In genomic region chr4:86421461-86421860, GRCh38 we compare ENCODE assay signal across 22 cellular contexts.
"Had no signal": no experiment of that assay in that cellular context is flagged by ENCODE, and none has a peak within 500 bp of the region (broad histone marks: within the 10 kb centered on the region; RNA-seq: fewer than 3 reads in every experiment).

No MANE protein-coding gene starts in this region.

- H2AFZ ChIP-seq: hepatocyte had no signal

- H3K4me3 Mint-ChIP-seq: central memory CD8-positive, alpha-beta T cell; effector memory CD8-positive, alpha-beta T cell; naive thymus-derived CD4-positive, alpha-beta T cell; nephron progenitor cell had no signal

- H3K4me1 ChIP-seq: foreskin keratinocyte, pancreas, prostate gland, spleen, suprapubic skin, tibial artery, upper lobe of right lung had no signal

- H3K4me3 ChIP-seq: hepatocyte, lung, pancreas, prostate gland, spleen, suprapubic skin, tibial artery, upper lobe of right lung, vagina had no signal

- H3K79me2 ChIP-seq: hepatocyte had no signal

- H3K27me3 ChIP-seq: foreskin keratinocyte, hepatocyte, pancreas, spleen, suprapubic skin, tibial artery, upper lobe of right lung, vagina had no signal

- H3K27ac ChIP-seq: foreskin keratinocyte, hepatocyte, pancreas, prostate gland, spleen, suprapubic skin, tibial artery, upper lobe of right lung, vagina had no signal

- ATAC-seq: effector memory CD8-positive, alpha-beta T cell; foreskin keratinocyte; left colon; left ventricle myocardium superior; naive thymus-derived CD4-positive, alpha-beta T cell; pancreas; sciatic nerve; upper lobe of right lung had no signal

- H3K36me3 Mint-ChIP-seq: naive thymus-derived CD4-positive, alpha-beta T cell had no signal

- H3K27me3 Mint-ChIP-seq: central memory CD8-positive, alpha-beta T cell; effector memory CD8-positive, alpha-beta T cell; naive thymus-derived CD4-positive, alpha-beta T cell had no signal

- H3K9me3 Mint-ChIP-seq: central memory CD8-positive, alpha-beta T cell; naive thymus-derived CD4-positive, alpha-beta T cell; nephron progenitor cell had no signal

- H3K9me3 ChIP-seq: pancreas, prostate gland, spleen, suprapubic skin, tibial artery, upper lobe of right lung, vagina had no signal

- H3K36me3 ChIP-seq: pancreas, prostate gland, spleen, suprapubic skin, tibial artery, upper lobe of right lung, vagina had no signal

- DNase-seq: effector memory CD8-positive, alpha-beta T cell; foreskin keratinocyte; left colon; left ventricle myocardium superior; mesendoderm; naive thymus-derived CD4-positive, alpha-beta T cell; nephron progenitor cell; pancreas; spleen; stimulated activated CD4-positive, alpha-beta T cell treated with anti-CD3 and anti-CD28 coated beads, Interleukin-15, amount 100 ng/mL, for 24 hours; stimulated activated CD4-positive, alpha-beta T cell treated with anti-CD3 and anti-CD28 coated beads, Interleukin-1b, Interleukin-23, amount 100 ng/mL, for 48 hours; stimulated activated CD4-positive, alpha-beta T cell treated with anti-CD3 and anti-CD28 coated beads, Interleukin-4, amount 100 ng/mL, for 4 hours; stimulated activated naive CD4-positive, alpha-beta T cell treated with Interleukin-2 at 50 U/mL for 16 hours; tibial artery; upper lobe of right lung had no signal

- H3K27ac Mint-ChIP-seq: effector memory CD8-positive, alpha-beta T cell; naive thymus-derived CD4-positive, alpha-beta T cell had no signal

- H3K4me2 ChIP-seq: hepatocyte had no signal

- H3K4me1 Mint-ChIP-seq: central memory CD8-positive, alpha-beta T cell; naive thymus-derived CD4-positive, alpha-beta T cell; nephron progenitor cell had no signal
